12 cellular contexts compared by ENCODE assay signal in genomic region chr6:139577991-139578604, GRCh38.
DNase-seq lines count a peak whose midpoint lies in the region; ATAC-seq and TF ChIP-seq lines count a peak whose summit lies in the region.
"Had no signal": no experiment of that assay in that cellular context is flagged by ENCODE, and none has a peak within 500 bp of the region (broad histone marks: within the 10 kb centered on the region; RNA-seq: fewer than 3 reads in every experiment).

No MANE protein-coding gene starts in this region.

- H3K9me3 Mint-ChIP-seq in CD8-positive, alpha-beta memory T cell, result no peaks in the 10 kb centered on the region

- CTCF ChIA-PET in CD8-positive, alpha-beta memory T cell (lab: Charles Lee), result interaction anchor here (0.9 kb wide), 1 partner anchor 9 kb away, joined by 3 read pairs; no protein-coding TSS in a partner anchor

- H3K36me3 ChIP-seq in CD8-positive, alpha-beta memory T cell (ENCODE audit: insufficient read depth, low read length), result no peaks in the 10 kb centered on the region
- H3K36me3 ChIP-seq: esophagus squamous epithelium had no signal

- TF ChIP-seq CTCF in AG09319 (IDR thresholded peaks at IDR 0.05; ENCODE audit: low read depth, low read length) (no peak), epithelial cell of esophagus (IDR thresholded peaks at IDR 0.05; ENCODE audit: insufficient read depth, low read depth, low read length, missing control alignments) (no peak)

- ATAC-seq in HG03095 (IDR thresholded peaks at IDR 0.05; ENCODE audit: unreplicated experiment), result no peak
- ATAC-seq: T-helper 17 cell had no signal

- H3K27me3 Mint-ChIP-seq in CD8-positive, alpha-beta memory T cell, result no peaks in the 10 kb centered on the region
- H3K27me3 Mint-ChIP-seq: T-helper 17 cell had no signal

- H3K4me1 Mint-ChIP-seq in CD8-positive, alpha-beta memory T cell, result peaks cover 14 to 21% (median 18%) of the 10 kb centered on the region in 3 donors

- peaks cover 12% of the 10 kb centered on the region for H3K4me1 ChIP-seq in CD8-positive, alpha-beta memory T cell (ENCODE audit: insufficient read depth, low read length)

- H3K27ac ChIP-seq in CD8-positive, alpha-beta memory T cell (ENCODE audit: low read depth, low read length), result no peak overlapping the region

- POLR2A ChIA-PET in CD8-positive, alpha-beta memory T cell (lab: Charles Lee), result no interaction called here

- no peak overlapping the region for H3K4me3 ChIP-seq in epithelial cell of esophagus (ENCODE audit: low read length)
- no peak overlapping the region for H3K4me3 ChIP-seq in CD8-positive, alpha-beta memory T cell (ENCODE audit: low read length)
- H3K4me3 ChIP-seq: esophagus squamous epithelium had no signal

- DNase-seq in AG09319 (ENCODE audit: extremely low read depth, low read depth) (peak; percentile 74), M059J (ENCODE audit: low read depth) (peak; percentile 93), epithelial cell of esophagus (ENCODE audit: low read depth) (peak; percentile 92), non-pigmented ciliary epithelial cell (ENCODE audit: low read depth) (peak; percentile 84), NCI-H774 (lab: John Stamatoyannopoulos, UW) (no peak), NCI-H1092 treated with DMSO at 0.1 percent for 48 hours (lab: John Stamatoyannopoulos, UW) (no peak)
- no peak for DNase-seq in CD8-positive, alpha-beta memory T cell
- DNase-seq: esophagus squamous epithelium, NCI-H2171 treated with DMSO at 0.1 percent for 48 hours, T-helper 17 cell had no signal

- no peak overlapping the region for H3K4me3 Mint-ChIP-seq in CD8-positive, alpha-beta memory T cell
- H3K4me3 Mint-ChIP-seq: natural killer cell treated with Interleukin-12 subunit alpha and Interleukin-12 subunit beta and Interleukin-15 and Interleukin-18, amount 100 ng/mL, for 72 hours; T-helper 17 cell had no signal

- no peaks in the 10 kb centered on the region for H3K36me3 Mint-ChIP-seq in CD8-positive, alpha-beta memory T cell
- H3K36me3 Mint-ChIP-seq: natural killer cell treated with Interleukin-12 subunit alpha and Interleukin-12 subunit beta and Interleukin-15 and Interleukin-18, amount 100 ng/mL, for 72 hours had no signal

- H3K27me3 ChIP-seq in CD8-positive, alpha-beta memory T cell (ENCODE audit: insufficient read depth, low read length, poor library complexity, severe bottlenecking), result no peaks in the 10 kb centered on the region
- H3K27me3 ChIP-seq: esophagus squamous epithelium had no signal

- no peaks in the 10 kb centered on the region for H3K9me3 ChIP-seq in CD8-positive, alpha-beta memory T cell (ENCODE audit: low read length)
- H3K9me3 ChIP-seq: esophagus squamous epithelium had no signal

- H3K27ac Mint-ChIP-seq in CD8-positive, alpha-beta memory T cell, result no peak overlapping the region
- H3K27ac Mint-ChIP-seq: natural killer cell treated with Interleukin-12 subunit alpha and Interleukin-12 subunit beta and Interleukin-15 and Interleukin-18, amount 100 ng/mL, for 72 hours; T-helper 17 cell had no signal

Comparison
In these comparisons a context has a peak if more than half of its experiments do, and no peak if none do; other contexts are left out.
1. DNase-seq: peak in AG09319 (single experiment), M059J (single experiment), epithelial cell of esophagus (single experiment) and non-pigmented ciliary epithelial cell (single experiment); none in NCI-H774 (single experiment), NCI-H1092 treated with DMSO at 0.1 percent for 48 hours (single experiment) and CD8-positive, alpha-beta memory T cell (0 of 5).